Comparison of ENCODE assay signal across 6 cellular contexts in the genomic region with DNA sequence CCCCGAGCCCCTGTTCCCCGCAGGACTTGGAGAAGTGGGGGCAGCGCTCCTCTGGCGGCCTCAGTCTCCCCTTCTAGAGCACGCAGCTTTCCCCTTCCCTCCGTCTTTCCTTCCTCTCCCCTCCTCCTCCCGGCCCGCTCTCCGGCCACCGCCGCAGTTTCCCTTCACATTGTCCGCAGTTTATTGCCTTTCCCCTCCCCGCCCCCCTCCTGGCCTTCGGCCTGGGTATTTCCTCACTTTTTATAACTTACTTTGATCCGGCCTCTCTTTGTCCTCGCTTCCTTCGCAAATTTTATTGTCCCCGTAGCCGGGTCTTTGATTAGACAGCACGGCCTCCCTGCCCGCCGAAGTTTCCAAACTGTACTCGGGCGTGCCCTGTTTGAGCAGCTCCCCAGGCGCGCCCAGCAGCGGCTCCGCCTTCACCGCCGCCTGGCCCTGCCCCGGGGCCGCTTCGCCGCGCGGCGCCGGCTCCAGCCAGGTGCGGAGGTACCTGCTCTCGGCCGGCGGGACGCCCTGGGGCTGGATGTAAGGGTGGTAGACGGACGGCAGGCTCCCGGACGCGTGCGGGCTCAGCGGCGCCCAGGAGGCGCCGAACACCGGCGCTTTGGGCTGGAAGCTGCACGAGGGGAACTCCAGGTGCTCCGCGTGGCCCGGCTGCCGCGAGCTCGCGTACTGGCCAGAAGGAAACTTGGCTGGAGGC. TPM values are rescaled to one million over a fixed set of nuclear protein-coding genes. Genes with fewer than 3 reads are reported as not detected.
DNase-seq lines count a peak whose midpoint lies in the region; ATAC-seq and TF ChIP-seq lines count a peak whose summit lies in the region.

No MANE protein-coding gene starts in this region.

- H3K36me3 ChIP-seq in skeletal muscle satellite cell (ENCODE audit: insufficient read depth, low read length) = no peaks in the 10 kb centered on the region

- peaks cover 16% of the 10 kb centered on the region for H3K4me1 ChIP-seq in skeletal muscle satellite cell (ENCODE audit: control insufficient read depth, insufficient read depth, low read length)

- ATAC-seq in CD4-positive, alpha-beta T cell (ENCODE audit: poor library complexity) = peak; percentile 63
- ATAC-seq in effector memory CD8-positive, alpha-beta T cell (replicated peaks) = peak; percentile 69
- ATAC-seq in HG03342 (IDR thresholded peaks at IDR 0.05; ENCODE audit: unreplicated experiment) = no peak

- peaks cover 99% of the 10 kb centered on the region for H3K27me3 Mint-ChIP-seq in CD4-positive, alpha-beta T cell
- H3K27me3 Mint-ChIP-seq in effector memory CD8-positive, alpha-beta T cell = peaks cover 91 to 99% of the 10 kb centered on the region in 2 donors

- H3K4me3 ChIP-seq in skeletal muscle satellite cell (ENCODE audit: low read length) = peak overlapping the region; percentile 67

- peak overlapping the region; percentile 86 for H3K4me2 ChIP-seq in skeletal muscle satellite cell (ENCODE audit: low read length)

- peak overlapping the region; percentile 52 for H3K4me3 Mint-ChIP-seq in CD4-positive, alpha-beta T cell
- H3K4me3 Mint-ChIP-seq in effector memory CD8-positive, alpha-beta T cell = peak overlapping the region; percentile 78 to 88

- peak in 1 of 10 experiments; percentile 41 for DNase-seq in CD4-positive, alpha-beta T cell
- DNase-seq in NCI-H69 (lab: John Stamatoyannopoulos, UW) (peak; percentile 81), NCI-H2029 treated with DMSO at 0.1 percent for 48 hours (lab: John Stamatoyannopoulos, UW) (no peak)
- peak in 1 of 3 experiments; percentile 38 for DNase-seq in effector memory CD8-positive, alpha-beta T cell

- no peak for TF ChIP-seq CTCF in CD4-positive, alpha-beta T cell (IDR thresholded peaks at IDR 0.05)

- H3K27me3 ChIP-seq in CD4-positive, alpha-beta T cell (ENCODE audit: control insufficient read depth, insufficient read depth, low read length) = peaks cover 98% of the 10 kb centered on the region
- H3K27me3 ChIP-seq in skeletal muscle satellite cell (ENCODE audit: control insufficient read depth, insufficient read depth, low read length) = peaks cover 98% of the 10 kb centered on the region

- intact Hi-C loops in CD4-positive, alpha-beta T cell (cut with DNase I, micrococcal nuclease) = no loop called here

- H3K9ac ChIP-seq in skeletal muscle satellite cell (ENCODE audit: low read depth, low read length) = peak overlapping the region; percentile 6

- CTCF ChIA-PET in CD4-positive, alpha-beta T cell (lab: Charles Lee) = interaction anchor here (1.4 to 3.1 kb wide), 2 partner anchors 11 to 13 kb away, joined by 7 to 19 read pairs; no protein-coding TSS in a partner anchor

- no peak overlapping the region for H3K27ac ChIP-seq in CD4-positive, alpha-beta T cell (ENCODE audit: low read depth, low read length)

- peaks cover 16% of the 10 kb centered on the region for H3K4me1 Mint-ChIP-seq in CD4-positive, alpha-beta T cell (ENCODE audit: low read depth)
- peaks cover 10 to 16% of the 10 kb centered on the region in 2 donors for H3K4me1 Mint-ChIP-seq in effector memory CD8-positive, alpha-beta T cell (ENCODE audit: low read depth in 2 of 2)

- no peaks in the 10 kb centered on the region for H3K9me3 ChIP-seq in CD4-positive, alpha-beta T cell (ENCODE audit: control insufficient read depth, low read length)
- H3K9me3 ChIP-seq in skeletal muscle satellite cell (replicated peaks; ENCODE audit: low read length) = no peaks in the 10 kb centered on the region

- no peaks in the 10 kb centered on the region for H3K9me3 Mint-ChIP-seq in CD4-positive, alpha-beta T cell
- H3K9me3 Mint-ChIP-seq in effector memory CD8-positive, alpha-beta T cell = no peaks in the 10 kb centered on the region

- H3K27ac Mint-ChIP-seq in CD4-positive, alpha-beta T cell = no peak overlapping the region
- H3K27ac Mint-ChIP-seq in effector memory CD8-positive, alpha-beta T cell = peak overlapping the region; percentile 57 to 81

- POLR2A ChIA-PET in CD4-positive, alpha-beta T cell (lab: Charles Lee) = interaction anchor here (1.1 to 1.8 kb wide), 2 partner anchors 11 to 514 kb away, joined by 3 to 10 read pairs; partner anchors contain the start of gene HOXB8

- no peaks in the 10 kb centered on the region for H3K36me3 Mint-ChIP-seq in CD4-positive, alpha-beta T cell (ENCODE audit: low read depth)
- peaks cover 5% of the 10 kb centered on the region for H3K36me3 Mint-ChIP-seq in effector memory CD8-positive, alpha-beta T cell (ENCODE audit: insufficient read depth)

RNA-seq across cellular contexts. Expression of gene HOXB9, which starts 0.5 kb away (rescaled TPM):
- total RNA-seq in CD4-positive, alpha-beta T cell = not detected
- total RNA-seq in skeletal muscle satellite cell (2012; rRNA removed) = 0.25 TPM in 1 of 2 replicates, not detected in the other

RNA-seq across cellular contexts. Expression of gene HOXB8, which starts 10.6 kb away (rescaled TPM):
- not detected for total RNA-seq in CD4-positive, alpha-beta T cell
- total RNA-seq in skeletal muscle satellite cell (2012; rRNA removed) = not detected in 2 replicates

RNA-seq across cellular contexts. Expression of gene HOXB7, which starts 14.8 kb away (rescaled TPM):
- total RNA-seq in CD4-positive, alpha-beta T cell = not detected
- total RNA-seq in skeletal muscle satellite cell (2012; rRNA removed) = 1.5 and 4.1 TPM in 2 replicates

RNA-seq across cellular contexts. Expression of gene HOXB6, which starts 20.9 kb away (rescaled TPM):
- not detected for total RNA-seq in CD4-positive, alpha-beta T cell
- total RNA-seq in skeletal muscle satellite cell (2012; rRNA removed) = 5.5 and 6.6 TPM in 2 replicates

RNA-seq across cellular contexts. Expression of gene HOXB5, which starts 32.1 kb away (rescaled TPM):
- not detected for total RNA-seq in CD4-positive, alpha-beta T cell
- under 0.01 TPM in 2 replicates for total RNA-seq in skeletal muscle satellite cell (2012; rRNA removed)
